2 cellular contexts compared by ENCODE assay signal in the genomic region with DNA sequence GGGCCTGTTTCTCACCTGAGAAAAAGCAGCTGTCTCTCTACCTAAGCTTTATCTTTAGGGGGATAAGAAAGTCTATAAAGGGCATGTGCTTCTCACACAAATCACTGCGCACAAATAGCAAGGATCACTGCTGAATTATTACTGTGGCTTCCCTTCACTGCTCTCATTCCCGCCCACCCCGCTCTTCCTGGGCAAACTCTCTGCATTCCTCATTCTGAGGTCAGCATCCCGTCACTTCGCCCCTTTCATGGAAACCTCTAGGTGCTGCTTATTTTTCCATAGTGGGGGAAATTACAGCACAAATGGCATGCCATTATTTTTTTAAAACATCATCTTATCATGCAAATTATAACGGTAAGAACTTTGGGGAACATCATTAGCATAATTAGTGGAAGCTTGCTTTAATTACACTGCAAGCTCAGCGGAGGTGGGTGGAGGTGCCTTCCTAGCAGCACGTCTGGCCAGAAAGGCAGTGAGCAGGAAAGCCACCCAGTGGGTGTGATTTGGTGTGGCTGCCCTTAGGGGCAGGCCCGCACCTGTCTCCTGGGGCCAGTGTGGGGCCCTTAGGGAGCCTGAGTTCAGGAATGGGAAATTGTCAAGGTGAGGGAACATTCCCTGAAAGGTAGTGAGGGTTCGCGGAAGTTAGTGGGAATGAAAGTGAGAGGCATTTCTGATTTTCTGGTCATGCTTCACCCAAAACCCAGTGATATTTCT.
TF ChIP-seq lines count a peak whose summit lies in the region.

No MANE protein-coding gene starts in this region.

TF ChIP-seq in Ishikawa, 13 proteins besides CTCF, POLR2A, EP300 and RAD21:
- no peak for TF ChIP-seq TAF1 (IDR thresholded peaks at IDR 0.05; ENCODE audit: low read depth)
- TF ChIP-seq, protein P1, sequence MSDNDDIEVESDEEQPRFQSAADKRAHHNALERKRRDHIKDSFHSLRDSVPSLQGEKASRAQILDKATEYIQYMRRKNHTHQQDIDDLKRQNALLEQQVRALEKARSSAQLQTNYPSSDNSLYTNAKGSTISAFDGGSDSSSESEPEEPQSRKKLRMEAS (IDR thresholded peaks at IDR 0.05), result peak; percentile 13; the same call in 1 of the 2 replicates
- TF ChIP-seq TEAD4 (IDR thresholded peaks at IDR 0.05), result peak; percentile 70
- peak; percentile 54 for TF ChIP-seq TCF12 (IDR thresholded peaks at IDR 0.05; ENCODE audit: low read depth)
- TF ChIP-seq EGR1 (IDR thresholded peaks at IDR 0.05), result no peak

TF ChIP-seq in endothelial cell of umbilical vein, 7 proteins besides CTCF, POLR2A, EP300 and RAD21:
- TF ChIP-seq JUN (IDR thresholded peaks at IDR 0.05; ENCODE audit: borderline replicate concordance, insufficient read depth, insufficient read length, low read depth) (no peak), GATA2 (IDR thresholded peaks at IDR 0.05; ENCODE audit: insufficient read depth, insufficient read length, low read depth, low read length) (no peak), MYC (IDR thresholded peaks at IDR 0.05; ENCODE audit: low read depth, low read length) (no peak), POLR2AphosphoS5 (IDR thresholded peaks at IDR 0.05; ENCODE audit: insufficient read depth, low read depth, low read length) (no peak), EZH2 (IDR thresholded peaks at IDR 0.05; ENCODE audit: borderline replicate concordance, low read depth, low read length, severe bottlenecking) (no peak), FOS (IDR thresholded peaks at IDR 0.05; ENCODE audit: borderline replicate concordance, insufficient read depth, low read length) (no peak)
- TF ChIP-seq, protein P1 (IDR thresholded peaks at IDR 0.05; ENCODE audit: insufficient read depth, insufficient read length), result no peak
